8 cellular contexts compared by ENCODE assay signal in genomic region chr18:61606759-61607158, GRCh38.
DNase-seq lines count a peak whose midpoint lies in the region; ATAC-seq and TF ChIP-seq lines count a peak whose summit lies in the region.

No MANE protein-coding gene starts in this region.

- no peaks in the 10 kb centered on the region for H3K36me3 Mint-ChIP-seq in naive thymus-derived CD4-positive, alpha-beta T cell

- intact Hi-C loops in left ventricle myocardium inferior (cut with micrococcal nuclease): no loop called here
- intact Hi-C loops in naive thymus-derived CD4-positive, alpha-beta T cell (cut with micrococcal nuclease): no loop called here

- POLR2A ChIA-PET in naive thymus-derived CD4-positive, alpha-beta T cell (lab: Charles Lee): no interaction called here

- DNase-seq in HFF-Myc (ENCODE audit: extremely low read depth, low read depth) (peak; percentile 84), left ventricle myocardium inferior (peak; percentile 76), mesenteric fat pad (ENCODE audit: low spot score) (no peak)
- DNase-seq in activated effector memory CD4-positive, alpha-beta T cell treated with Interleukin-2 at 50 U/mL for 16 hours: no peak
- no peak for DNase-seq in stimulated activated CD4-positive, alpha-beta T cell treated with anti-CD3 and anti-CD28 coated beads, Interleukin-2, amount 100 ng/mL, for 48 hours
- DNase-seq in naive thymus-derived CD4-positive, alpha-beta T cell: no peak

- H3K27me3 ChIP-seq in left ventricle myocardium inferior (ENCODE audit: low read depth): no peaks in the 10 kb centered on the region
- H3K27me3 ChIP-seq in skeletal muscle satellite cell (ENCODE audit: control insufficient read depth, insufficient read depth, low read length): no peaks in the 10 kb centered on the region
- peaks cover 0 to 4% of the 10 kb centered on the region in 2 donors for H3K27me3 ChIP-seq in naive thymus-derived CD4-positive, alpha-beta T cell (ENCODE audit: control insufficient read depth in 2 of 2, insufficient read depth in 2 of 2, low read length in 2 of 2)

- peaks cover 0 to 2% (median 0%) of the 10 kb centered on the region in 7 donors for H3K4me1 Mint-ChIP-seq in naive thymus-derived CD4-positive, alpha-beta T cell

- no peaks in the 10 kb centered on the region for H3K36me3 ChIP-seq in left ventricle myocardium inferior
- peaks cover 10% of the 10 kb centered on the region for H3K36me3 ChIP-seq in skeletal muscle satellite cell (ENCODE audit: insufficient read depth, low read length)
- no peaks in the 10 kb centered on the region for H3K36me3 ChIP-seq in naive thymus-derived CD4-positive, alpha-beta T cell (ENCODE audit: control insufficient read depth in 2 of 3, insufficient read depth in 3 of 3, low read length in 3 of 3)

- peaks cover 11% of the 10 kb centered on the region for H3K9me3 ChIP-seq in left ventricle myocardium inferior (replicated peaks)
- no peaks in the 10 kb centered on the region for H3K9me3 ChIP-seq in skeletal muscle satellite cell (replicated peaks; ENCODE audit: low read length)
- no peaks in the 10 kb centered on the region for H3K9me3 ChIP-seq in naive thymus-derived CD4-positive, alpha-beta T cell (ENCODE audit: control insufficient read depth in 2 of 3, low read length in 3 of 3)

- H3K9me3 Mint-ChIP-seq in naive thymus-derived CD4-positive, alpha-beta T cell: peaks cover 0 to 2% (median 0%) of the 10 kb centered on the region in 11 donors

- no peak overlapping the region for H3K27ac Mint-ChIP-seq in naive thymus-derived CD4-positive, alpha-beta T cell

- peak overlapping the region; percentile 91 for H3K4me2 ChIP-seq in skeletal muscle satellite cell (ENCODE audit: low read length)

- H3K4me3 ChIP-seq in HFF-Myc (replicated peaks; ENCODE audit: low read depth, low read length): peak overlapping the region; percentile 42
- peak overlapping the region; percentile 60 for H3K4me3 ChIP-seq in left ventricle myocardium inferior
- peak overlapping the region; percentile 78 for H3K4me3 ChIP-seq in skeletal muscle satellite cell (ENCODE audit: low read length)
- H3K4me3 ChIP-seq in naive thymus-derived CD4-positive, alpha-beta T cell (ENCODE audit: low read length): no peak overlapping the region

- CTCF ChIA-PET in naive thymus-derived CD4-positive, alpha-beta T cell (lab: Charles Lee): no interaction called here

- H3K9ac ChIP-seq in skeletal muscle satellite cell (ENCODE audit: low read depth, low read length): peak overlapping the region; percentile 93

- no peak overlapping the region for H3K4me3 Mint-ChIP-seq in naive thymus-derived CD4-positive, alpha-beta T cell

- H3K27ac ChIP-seq in VCaP: peak overlapping the region; percentile 21; the same call in 1 of the 2 replicates
- H3K27ac ChIP-seq in left ventricle myocardium inferior (replicated peaks): peak overlapping the region; percentile 85
- H3K27ac ChIP-seq in naive thymus-derived CD4-positive, alpha-beta T cell (ENCODE audit: low read depth, low read length): no peak overlapping the region

- H3K27me3 Mint-ChIP-seq in naive thymus-derived CD4-positive, alpha-beta T cell: peaks cover 27 to 52% (median 44%) of the 10 kb centered on the region in 5 donors

- peaks cover 40% of the 10 kb centered on the region for H3K4me1 ChIP-seq in left ventricle myocardium inferior
- H3K4me1 ChIP-seq in skeletal muscle satellite cell (ENCODE audit: control insufficient read depth, insufficient read depth, low read length): peaks cover 54% of the 10 kb centered on the region
- no peaks in the 10 kb centered on the region for H3K4me1 ChIP-seq in naive thymus-derived CD4-positive, alpha-beta T cell (ENCODE audit: control insufficient read depth in 2 of 2, insufficient read depth in 2 of 2, low read length in 2 of 2)

- TF ChIP-seq CTCF in HFF-Myc (IDR thresholded peaks at IDR 0.05; ENCODE audit: low read depth, low read length, missing control alignments) (no peak), VCaP (conservative IDR thresholded peaks at IDR 0.05) (no peak), left ventricle myocardium inferior (IDR thresholded peaks at IDR 0.05; ENCODE audit: borderline replicate concordance) (no peak)

- ATAC-seq in naive thymus-derived CD4-positive, alpha-beta T cell: no peak

Comparison
In these comparisons a context has a peak if more than half of its experiments do, and no peak if none do; other contexts are left out.
1. DNase-seq: peak in HFF-Myc (single experiment) and left ventricle myocardium inferior (single experiment); none in activated effector memory CD4-positive, alpha-beta T cell treated with Interleukin-2 at 50 U/mL for 16 hours (single experiment), mesenteric fat pad (single experiment), stimulated activated CD4-positive, alpha-beta T cell treated with anti-CD3 and anti-CD28 coated beads, Interleukin-2, amount 100 ng/mL, for 48 hours (0 of 2) and naive thymus-derived CD4-positive, alpha-beta T cell (0 of 9).